Comparison of ENCODE assay signal across 11 cellular contexts in genomic region chr15:70424937-70425411, GRCh38.
DNase-seq lines count a peak whose midpoint lies in the region; ATAC-seq and TF ChIP-seq lines count a peak whose summit lies in the region.
"Had no signal": no experiment of that assay in that cellular context is flagged by ENCODE, and none has a peak within 500 bp of the region (broad histone marks: within the 10 kb centered on the region; RNA-seq: fewer than 3 reads in every experiment).

No MANE protein-coding gene starts in this region.

- CTCF ChIA-PET in Panc1 (lab: Charles Lee) = interaction anchor here (0.5 kb wide), 2 partner anchors 48 to 566 kb away, joined by 3 to 8 read pairs; no protein-coding TSS in a partner anchor

- POLR2A ChIA-PET in Panc1 (lab: Charles Lee) = no interaction called here

- H3K27me3 ChIP-seq in Panc1 (ENCODE audit: control insufficient read depth, insufficient read depth, low read length) = no peaks in the 10 kb centered on the region

- H3K9me3 ChIP-seq in Panc1 (ENCODE audit: control insufficient read depth, insufficient read depth, low read depth, low read length) = peaks cover 8% of the 10 kb centered on the region; the same call in 1 of the 2 replicates

- no peak for TF ChIP-seq CTCF in Panc1 (IDR thresholded peaks at IDR 0.05)

- ATAC-seq in Panc1 (no peak), HG02840 (IDR thresholded peaks at IDR 0.05; ENCODE audit: low FRiP score, unreplicated experiment) (no peak), HG03469 (IDR thresholded peaks at IDR 0.05; ENCODE audit: unreplicated experiment) (no peak)

- peak; percentile 26 for DNase-seq in stimulated activated CD4-positive, alpha-beta T cell treated with anti-CD3 and anti-CD28 coated beads, Interleukin-15, amount 100 ng/mL, for 24 hours
- DNase-seq in stimulated activated CD4-positive, alpha-beta T cell treated with anti-CD3 and anti-CD28 coated beads, Interleukin-12 subunit alpha, Interleukin-12 subunit beta, amount 100 ng/mL, for 4 hours = no peak
- DNase-seq in Panc1 (ENCODE audit: low read depth, low spot score) (no peak), DMS114 treated with DMSO at 0.1 percent for 48 hours (lab: John Stamatoyannopoulos, UW; ENCODE audit: unreplicated experiment) (no peak), cerebellar nuclear complex (lab: John Stamatoyannopoulos, UW) (no peak)
- peak; percentile 8 for DNase-seq in central memory CD4-positive, alpha-beta T cell
- DNase-seq: anterior cingulate cortex, dorsolateral prefrontal cortex, SW 1271 had no signal

- intact Hi-C loops in Panc1 (cut with micrococcal nuclease; ENCODE audit: unreplicated experiment) = no loop called here

- no TSS peak for BruUV-seq in Panc1 (replicated peaks; lab: Mats Ljungman, UMichigan)

- no peak overlapping the region for H3K4me3 ChIP-seq in Panc1 (ENCODE audit: low read depth in 2 of 2, low read length in 2 of 2)
- H3K4me3 ChIP-seq: dorsolateral prefrontal cortex had no signal

- peaks cover 34% of the 10 kb centered on the region for H3K4me1 ChIP-seq in Panc1 (ENCODE audit: control insufficient read depth, insufficient read depth, low read length)

- no peaks in the 10 kb centered on the region for H3K36me3 ChIP-seq in Panc1 (ENCODE audit: control insufficient read depth, insufficient read depth, low read length)

- in situ Hi-C loops in Panc1 (cut with HindIII; ENCODE audit: low pct_unique_long_range_greater_than_20kb, low sequenced_read_pairs) = no loop called here

- peak overlapping the region; percentile 67; the same call in 1 of the 2 replicates for H3K27ac ChIP-seq in Panc1 (ENCODE audit: low read length)
- H3K27ac ChIP-seq: dorsolateral prefrontal cortex had no signal

Comparison
In these comparisons a context has a peak if more than half of its experiments do, and no peak if none do; other contexts are left out.
1. DNase-seq: peak in stimulated activated CD4-positive, alpha-beta T cell treated with anti-CD3 and anti-CD28 coated beads, Interleukin-15, amount 100 ng/mL, for 24 hours (single experiment) and central memory CD4-positive, alpha-beta T cell (single experiment); none in stimulated activated CD4-positive, alpha-beta T cell treated with anti-CD3 and anti-CD28 coated beads, Interleukin-12 subunit alpha, Interleukin-12 subunit beta, amount 100 ng/mL, for 4 hours (single experiment), Panc1 (single experiment), DMS114 treated with DMSO at 0.1 percent for 48 hours (single experiment) and cerebellar nuclear complex (0 of 2).